Comparison of ENCODE assay signal across 9 cellular contexts in genomic region chr1:110053557-110054428, GRCh38. TPM values are rescaled to one million over a fixed set of nuclear protein-coding genes. Genes with fewer than 3 reads are reported as not detected.
DNase-seq lines count a peak whose midpoint lies in the region; ATAC-seq and TF ChIP-seq lines count a peak whose summit lies in the region.
"Had no signal": no experiment of that assay in that cellular context is flagged by ENCODE, and none has a peak within 500 bp of the region (broad histone marks: within the 10 kb centered on the region; RNA-seq: fewer than 3 reads in every experiment).

No MANE protein-coding gene starts in this region.

- ATAC-seq in CD4-positive, CD25-positive, alpha-beta regulatory T cell (ENCODE audit: low read depth in 2 of 2), result peak; percentile 54 to 75
- ATAC-seq in psoas muscle, result peak; percentile 78 to 88 (median 84)
- no peak for ATAC-seq in HG02571 (IDR thresholded peaks at IDR 0.05; ENCODE audit: unreplicated experiment)
- ATAC-seq in HG02642 (IDR thresholded peaks at IDR 0.05; ENCODE audit: poor library complexity, unreplicated experiment), result no peak

- H3K4me3 ChIP-seq in CD4-positive, CD25-positive, alpha-beta regulatory T cell (ENCODE audit: low read depth, low read length), result no peak overlapping the region
- H3K4me3 ChIP-seq in HAP-1, result no peak overlapping the region
- H3K4me3 ChIP-seq in SJCRH30, result no peak overlapping the region
- no peak overlapping the region for H3K4me3 ChIP-seq in psoas muscle

- H3K4me1 ChIP-seq in CD4-positive, CD25-positive, alpha-beta regulatory T cell (ENCODE audit: control insufficient read depth, insufficient read depth, low read length, poor library complexity, severe bottlenecking), result no peaks in the 10 kb centered on the region
- H3K4me1 ChIP-seq in HAP-1 (no peaks in the 10 kb centered on the region), SJCRH30 (no peaks in the 10 kb centered on the region), psoas muscle (no peaks in the 10 kb centered on the region)

- H3K36me3 ChIP-seq in CD4-positive, CD25-positive, alpha-beta regulatory T cell (ENCODE audit: control insufficient read depth, insufficient read depth, low read length), result peaks cover 99% of the 10 kb centered on the region
- peaks cover 91% of the 10 kb centered on the region for H3K36me3 ChIP-seq in HAP-1 (replicated peaks)
- H3K36me3 ChIP-seq in SJCRH30, result peaks cover 60% of the 10 kb centered on the region
- peaks cover 23 to 100% of the 10 kb centered on the region in 2 donors for H3K36me3 ChIP-seq in psoas muscle (ENCODE audit: insufficient read depth in 1 of 2, low read depth in 1 of 2)

- H3K4me1 Mint-ChIP-seq in CD4-positive, CD25-positive, alpha-beta regulatory T cell, result peaks cover 0 to 9% (median 7%) of the 10 kb centered on the region in 4 donors
- H3K4me1 Mint-ChIP-seq in glutamatergic neuron (ENCODE audit: low read depth, unreplicated experiment), result peaks cover 8% of the 10 kb centered on the region

- no peaks in the 10 kb centered on the region for H3K27me3 ChIP-seq in CD4-positive, CD25-positive, alpha-beta regulatory T cell (ENCODE audit: control insufficient read depth, insufficient read depth, low read length)
- H3K27me3 ChIP-seq in HAP-1 (ENCODE audit: low read depth), result no peaks in the 10 kb centered on the region
- H3K27me3 ChIP-seq in SJCRH30, result no peaks in the 10 kb centered on the region
- no peaks in the 10 kb centered on the region for H3K27me3 ChIP-seq in psoas muscle (ENCODE audit: insufficient read depth in 3 of 3, low read length in 2 of 3)

- peak overlapping the region in 1 of 3 donors; percentile 7 for H3K27ac Mint-ChIP-seq in CD4-positive, CD25-positive, alpha-beta regulatory T cell
- H3K27ac Mint-ChIP-seq in glutamatergic neuron (ENCODE audit: unreplicated experiment), result no peak overlapping the region
- H3K27ac Mint-ChIP-seq: IgD-negative memory B cell had no signal

- H3K9me3 Mint-ChIP-seq in CD4-positive, CD25-positive, alpha-beta regulatory T cell, result no peaks in the 10 kb centered on the region
- no peaks in the 10 kb centered on the region for H3K9me3 Mint-ChIP-seq in glutamatergic neuron (ENCODE audit: unreplicated experiment)
- H3K9me3 Mint-ChIP-seq: IgD-negative memory B cell had no signal

- no peak overlapping the region for H3K27ac ChIP-seq in CD4-positive, CD25-positive, alpha-beta regulatory T cell (ENCODE audit: insufficient read depth, low read length, poor library complexity, severe bottlenecking)
- no peak overlapping the region for H3K27ac ChIP-seq in SJCRH30
- no peak overlapping the region for H3K27ac ChIP-seq in psoas muscle

- no peak overlapping the region for H3K4me3 Mint-ChIP-seq in CD4-positive, CD25-positive, alpha-beta regulatory T cell
- H3K4me3 Mint-ChIP-seq in glutamatergic neuron (ENCODE audit: unreplicated experiment), result no peak overlapping the region
- H3K4me3 Mint-ChIP-seq: IgD-negative memory B cell had no signal

- H3K36me3 Mint-ChIP-seq in CD4-positive, CD25-positive, alpha-beta regulatory T cell, result peaks cover 56% of the 10 kb centered on the region
- no peaks in the 10 kb centered on the region for H3K36me3 Mint-ChIP-seq in glutamatergic neuron (ENCODE audit: unreplicated experiment)

- intact Hi-C loops in psoas muscle (cut with DNase I), result loop anchor here (1.0 to 5.0 kb wide), 2 partner anchors 53 to 54 kb away; no protein-coding TSS in a partner anchor

- 35 to 57% (median 41%) methylated on average over 16 of the region's 16 CpGs for WGBS in psoas muscle, 3 donors

- no peaks in the 10 kb centered on the region for H3K9me3 ChIP-seq in CD4-positive, CD25-positive, alpha-beta regulatory T cell (ENCODE audit: control insufficient read depth in 2 of 2, low read length in 2 of 2)
- H3K9me3 ChIP-seq in HAP-1, result no peaks in the 10 kb centered on the region
- no peaks in the 10 kb centered on the region for H3K9me3 ChIP-seq in SJCRH30 (replicated peaks)
- H3K9me3 ChIP-seq in psoas muscle, result no peaks in the 10 kb centered on the region

- in situ Hi-C loops in HAP-1 (cut with MboI; ENCODE audit: low sequenced_read_pairs), result no loop called here

- TF ChIP-seq CTCF in glutamatergic neuron (IDR thresholded peaks at IDR 0.05; ENCODE audit: partially characterized antibody, unreplicated experiment) (peak; percentile 94), psoas muscle (IDR thresholded peaks at IDR 0.05) (peak; percentile 98)

- H3K27me3 Mint-ChIP-seq in CD4-positive, CD25-positive, alpha-beta regulatory T cell, result no peaks in the 10 kb centered on the region
- H3K27me3 Mint-ChIP-seq in glutamatergic neuron (ENCODE audit: unreplicated experiment), result no peaks in the 10 kb centered on the region
- H3K27me3 Mint-ChIP-seq: IgD-negative memory B cell had no signal

- DNase-seq in CD4-positive, CD25-positive, alpha-beta regulatory T cell, result peak; percentile 47 to 58 (median 48)
- peak; percentile 21 to 81 for DNase-seq in HAP-1 (ENCODE audit: low spot score in 2 of 2)
- DNase-seq in SJCRH30, result peak; percentile 43 to 69
- peak; percentile 48 for DNase-seq in activated gamma-delta T cell treated with anti-CD3 and anti-CD28 coated beads, Interleukin-2, amount 50 U/mL, for 16 hours (ENCODE audit: low read depth)
- peak; percentile 88 for DNase-seq in glutamatergic neuron
- peak; percentile 77 to 83 for DNase-seq in psoas muscle

RNA-seq across cellular contexts. Expression of gene ALX3, which starts 16.7 kb away (rescaled TPM):
- not detected for total RNA-seq in CD4-positive, CD25-positive, alpha-beta regulatory T cell
- polyA plus RNA-seq in CD4-positive, CD25-positive, alpha-beta regulatory T cell, result not detected
- total RNA-seq in SJCRH30 (2014; rRNA removed; shearing (Covaris generic)), result not detected in 2 replicates
- total RNA-seq in glutamatergic neuron (ENCODE audit: unreplicated experiment) (not detected), psoas muscle (not detected)
- under 1 TPM; 0.04 to 0.11 (median 0.05) TPM for polyA plus RNA-seq in psoas muscle
- polyA plus RNA-seq: IgD-negative memory B cell had no signal

RNA-seq across cellular contexts. Expression of gene STRIP1, which starts 19.4 kb away (rescaled TPM):
- total RNA-seq in CD4-positive, CD25-positive, alpha-beta regulatory T cell, result 83.3 TPM
- polyA plus RNA-seq in CD4-positive, CD25-positive, alpha-beta regulatory T cell, result 10 to 100 TPM; 22.5 to 32.3 (median 25.7) TPM
- total RNA-seq in SJCRH30 (2014; rRNA removed; shearing (Covaris generic)), result 30.3 and 35.1 TPM in 2 replicates
- 90.2 TPM for total RNA-seq in glutamatergic neuron (ENCODE audit: unreplicated experiment)
- total RNA-seq in psoas muscle, result 10 to 100 TPM; 16.1 to 23.1 (median 17.0) TPM
- polyA plus RNA-seq in psoas muscle, result 10 to 100 TPM; 12.1 to 17.4 (median 13.5) TPM

RNA-seq across cellular contexts. Expression of gene UBL4B, which starts 58.5 kb away (rescaled TPM):
- not detected for total RNA-seq in CD4-positive, CD25-positive, alpha-beta regulatory T cell
- not detected for polyA plus RNA-seq in CD4-positive, CD25-positive, alpha-beta regulatory T cell
- not detected in 2 replicates for total RNA-seq in SJCRH30 (2014; rRNA removed; shearing (Covaris generic))
- total RNA-seq in glutamatergic neuron (ENCODE audit: unreplicated experiment), result not detected
- total RNA-seq in psoas muscle, result under 1 TPM in 1 of 4 donors, not detected in 3; 0.20 TPM
- under 1 TPM in 2 of 3 donors, not detected in 1; 0.06 to 0.19 TPM for polyA plus RNA-seq in psoas muscle
- polyA plus RNA-seq: IgD-negative memory B cell had no signal

Comparison
In these comparisons a context has a peak if more than half of its experiments do, and no peak if none do; other contexts are left out.
1. ATAC-seq: peak in CD4-positive, CD25-positive, alpha-beta regulatory T cell (2 of 2) and psoas muscle (4 of 4); none in HG02571 (single experiment) and HG02642 (single experiment).
2. Peak in every context shown above with its lines, with median percentiles within 50 percentile points of each other: DNase-seq.